Comparison of ENCODE assay signal across 8 cellular contexts in the genomic region with DNA sequence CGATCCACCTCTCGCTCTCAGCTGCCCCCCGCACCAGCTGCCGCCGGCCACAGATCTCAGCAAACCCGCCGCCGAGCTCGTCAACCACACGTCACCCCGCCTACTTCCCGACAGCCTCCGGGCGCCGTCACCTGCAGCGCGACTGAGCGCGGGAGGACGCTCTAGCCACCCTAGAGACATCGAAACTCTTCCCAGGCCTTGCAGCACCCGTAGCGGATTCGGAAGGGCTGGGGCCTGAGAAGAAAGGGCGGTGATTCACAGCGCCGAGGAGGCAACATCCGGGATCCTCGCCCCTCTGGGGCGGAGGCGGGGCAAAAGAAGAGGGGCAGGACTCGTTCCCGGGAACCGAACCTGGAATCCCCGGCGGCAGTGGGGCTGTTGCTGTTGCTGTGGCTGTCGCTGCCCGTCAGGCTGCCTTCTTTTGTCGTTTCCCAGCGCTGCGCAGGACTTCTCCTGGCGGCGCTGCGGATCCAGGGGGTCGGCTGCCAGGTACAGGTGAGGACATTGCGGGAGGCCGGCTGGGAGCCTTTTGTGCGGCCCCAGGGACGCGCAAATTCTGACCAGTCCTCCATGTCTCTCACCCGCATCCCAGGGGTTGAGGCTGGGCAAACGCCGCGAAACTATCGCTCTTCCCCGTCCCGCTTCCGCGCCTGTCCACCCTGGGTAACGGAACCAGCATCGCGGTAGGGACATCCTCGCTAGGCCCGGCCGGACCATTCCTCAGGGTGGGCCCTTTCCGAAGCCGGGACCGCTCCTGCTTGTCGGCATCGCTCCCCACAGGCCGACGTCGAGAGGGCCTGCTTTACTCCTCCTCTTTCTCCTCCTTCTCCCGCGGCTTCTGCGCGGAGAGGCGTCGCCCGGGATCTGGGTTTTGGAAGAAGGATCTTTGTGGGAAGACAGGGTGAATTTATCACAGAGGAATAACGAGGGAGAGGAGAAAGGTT. TPM values are rescaled to one million over a fixed set of nuclear protein-coding genes. Genes with fewer than 3 reads are reported as not detected.
DNase-seq lines count a peak whose midpoint lies in the region; ATAC-seq and TF ChIP-seq lines count a peak whose summit lies in the region.

Gene RO60 (plus strand): TSS at position 331 of the 944 bp plus-strand sequence. CDS start 9,443 bp downstream, outside the sequence.
Gene UCHL5 (minus strand): TSS at position 79 of the 944 bp plus-strand sequence. CDS start 100 bp downstream, outside the sequence.

- H3K27me3 ChIP-seq in left ventricle myocardium inferior (ENCODE audit: low read depth) (no peaks in the 10 kb centered on the region), prostate gland (replicated peaks; ENCODE audit: insufficient read depth) (no peaks in the 10 kb centered on the region)

- peak; percentile 98 for DNase-seq in NCI-H1694 treated with DMSO at 0.1 percent for 48 hours (lab: John Stamatoyannopoulos, UW)
- DNase-seq in T-helper 17 cell: peak; percentile 83 to 92 (median 87)
- peak; percentile 66 to 98 (median 95) for DNase-seq in amygdala (lab: John Stamatoyannopoulos, UW)
- DNase-seq in left ventricle myocardium inferior: peak; percentile 95
- peak; percentile 96 for DNase-seq in prostate gland (ENCODE audit: low spot score)

- no peak for TF ChIP-seq CTCF in left ventricle myocardium inferior (IDR thresholded peaks at IDR 0.05; ENCODE audit: borderline replicate concordance)
- peak in 2 of 4 experiments; percentile 24 to 39 for TF ChIP-seq CTCF in prostate gland (IDR thresholded peaks at IDR 0.05)

- H3K9me3 ChIP-seq in T-helper 17 cell (ENCODE audit: control insufficient read depth, low read length, poor library complexity, severe bottlenecking) (no peaks in the 10 kb centered on the region), left ventricle myocardium inferior (replicated peaks) (no peaks in the 10 kb centered on the region), prostate gland (no peaks in the 10 kb centered on the region)

- intact Hi-C loops in left ventricle myocardium inferior (cut with micrococcal nuclease): loop anchor here (10.0 kb wide), 1 partner anchor 65 kb away; the partner anchor contains the start of gene CDC73
- intact Hi-C loops in prostate gland (cut with DNase I): loop anchor here (5.0 kb wide), 2 partner anchors 43 to 63 kb away; partner anchors contain the start of gene CDC73

- H3K4me3 ChIP-seq in left ventricle myocardium inferior (peak within 1 kb of the TSS; percentile 90), prostate gland (peak within 1 kb of the TSS; percentile 77 to 81), urinary bladder (ENCODE audit: low read depth, low read length) (peak within 1 kb of the TSS; percentile 82)

- peak within 1 kb of the TSS; percentile 98 for H3K27ac Mint-ChIP-seq in T-helper 17 cell

- H3K36me3 ChIP-seq in left ventricle myocardium inferior: no peaks in the 10 kb centered on the region
- no peaks in the 10 kb centered on the region for H3K36me3 ChIP-seq in prostate gland
- H3K36me3 ChIP-seq in urinary bladder (ENCODE audit: insufficient read depth): no peaks in the 10 kb centered on the region

- H3K27me3 Mint-ChIP-seq in T-helper 17 cell: no peaks in the 10 kb centered on the region

- TF ChIP-seq POLR2A in GM15510 (IDR thresholded peaks at IDR 0.05; ENCODE audit: borderline replicate concordance, extremely low read depth, insufficient read length) (peak; percentile 90), prostate gland (IDR thresholded peaks at IDR 0.05) (peak; percentile 81)

- H3K4me1 ChIP-seq in left ventricle myocardium inferior (peaks cover 78% of the 10 kb centered on the region), prostate gland (replicated peaks) (no peaks in the 10 kb centered on the region), urinary bladder (ENCODE audit: insufficient read depth) (no peaks in the 10 kb centered on the region)

- peaks cover 49% of the 10 kb centered on the region for H3K4me1 Mint-ChIP-seq in T-helper 17 cell

- peaks cover 4% of the 10 kb centered on the region for H3K36me3 Mint-ChIP-seq in T-helper 17 cell (ENCODE audit: low read depth)

- peak within 1 kb of the TSS; percentile 99 for H3K4me3 Mint-ChIP-seq in T-helper 17 cell

- H3K27ac ChIP-seq in left ventricle myocardium inferior (replicated peaks) (peak within 1 kb of the TSS; percentile 98), prostate gland (peak within 1 kb of the TSS; percentile 95 to 98), urinary bladder (ENCODE audit: low read depth) (peak within 1 kb of the TSS; percentile 96)

- ATAC-seq in HG02885 (IDR thresholded peaks at IDR 0.05; ENCODE audit: poor library complexity, unreplicated experiment) (peak; percentile 90), T-helper 17 cell (peak; percentile 97)

- under 1% methylated on average over 68 of the region's 81 CpGs for WGBS in prostate gland
- WGBS in urinary bladder: under 1% methylated on average over 81 of the region's 81 CpGs

RNA-seq across cellular contexts. Expression of gene RO60, which starts in this region (rescaled TPM):
- 10 to 100 TPM; 44.0 to 58.2 TPM for total RNA-seq in T-helper 17 cell
- 51.8 TPM for total RNA-seq in left ventricle myocardium inferior
- total RNA-seq in prostate gland: 10 to 100 TPM; 92.8 to 93.8 TPM
- 222 TPM for total RNA-seq in urinary bladder
- polyA plus RNA-seq in urinary bladder: 14.7 TPM

RNA-seq across cellular contexts. Expression of gene UCHL5, which starts in this region (rescaled TPM):
- 10 to 100 TPM; 15.5 to 18.9 TPM for total RNA-seq in T-helper 17 cell
- total RNA-seq in left ventricle myocardium inferior: 43.0 TPM
- total RNA-seq in prostate gland: 10 to 100 TPM; 28.7 to 36.9 TPM
- total RNA-seq in urinary bladder: 58.6 TPM
- polyA plus RNA-seq in urinary bladder: 22.8 TPM

Comparison
In these comparisons a context has a peak if more than half of its experiments do, and no peak if none do; other contexts are left out.
1. Peak in every context shown above with its lines: DNase-seq, ATAC-seq, H3K4me3 ChIP-seq and H3K27ac ChIP-seq.